In genomic region chr6:14674458-14674857, GRCh38 we compare ENCODE assay signal across 8 cellular contexts.
"Had no signal": no experiment of that assay in that cellular context is flagged by ENCODE, and none has a peak within 500 bp of the region (broad histone marks: within the 10 kb centered on the region; RNA-seq: fewer than 3 reads in every experiment).

No MANE protein-coding gene starts in this region.

- DNase-seq: central memory CD4-positive, alpha-beta T cell; effector CD8-positive, alpha-beta T cell; hippocampal formation; kidney glomerular epithelial cell; mesendoderm; ovary; stimulated activated CD4-positive, alpha-beta T cell treated with anti-CD3 and anti-CD28 coated beads, Interleukin-12 subunit alpha, Interleukin-12 subunit beta, amount 100 ng/mL, for 4 hours; stomach had no signal
